5 cellular contexts compared by ENCODE assay signal in the genomic region with DNA sequence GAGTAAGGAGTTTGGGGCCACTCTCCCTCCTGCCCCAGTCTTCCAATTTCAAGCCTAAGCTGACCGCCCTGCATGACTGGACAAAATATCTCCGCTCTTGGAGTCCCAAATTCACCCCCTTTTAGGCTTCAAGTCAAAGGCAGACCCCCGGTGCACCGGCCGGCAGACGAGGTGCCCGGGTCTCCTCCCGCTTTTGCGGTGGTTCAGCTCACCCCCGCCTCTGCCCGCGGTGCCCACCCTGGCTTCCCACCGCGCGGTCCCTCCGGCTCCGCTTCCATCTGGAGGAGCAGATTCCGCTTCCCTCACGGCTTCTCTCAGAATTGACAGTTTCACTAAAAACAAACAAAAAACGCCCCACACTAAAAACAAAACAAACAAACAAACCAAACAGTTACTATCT.
"Had no signal": no experiment of that assay in that cellular context is flagged by ENCODE, and none has a peak within 500 bp of the region (broad histone marks: within the 10 kb centered on the region; RNA-seq: fewer than 3 reads in every experiment).

No MANE protein-coding gene starts in this region.

- H3K27ac ChIP-seq: GM23248 had no signal

- H3K4me3 Mint-ChIP-seq: H9 had no signal

- H3K4me3 ChIP-seq: GM23248 had no signal

- DNase-seq: GM23248, GOT3, H9, HCEC 1CT, IMR-90 had no signal
